ENCODE assay signal across 19 cellular contexts in the genomic region with DNA sequence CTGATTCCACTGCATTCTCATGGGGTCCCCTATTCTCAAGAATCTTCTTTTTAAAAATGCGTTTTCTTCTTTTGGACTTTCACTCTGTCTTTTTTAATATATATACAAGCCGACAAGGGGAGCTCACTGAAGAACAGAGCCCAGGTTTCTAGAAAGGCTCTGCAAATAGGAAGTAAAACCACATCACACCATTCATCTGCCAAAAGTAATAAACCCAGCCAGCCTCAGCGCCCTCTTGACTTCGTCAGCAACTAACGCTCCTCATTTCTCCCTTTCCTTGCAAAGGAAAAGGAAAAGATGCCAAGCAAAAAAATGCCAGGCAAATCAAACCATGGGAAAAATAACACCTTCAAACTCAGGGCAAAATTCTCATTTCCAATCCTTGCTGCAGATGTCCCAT.
"Had no signal": no experiment of that assay in that cellular context is flagged by ENCODE, and none has a peak within 500 bp of the region (broad histone marks: within the 10 kb centered on the region; RNA-seq: fewer than 3 reads in every experiment).

No MANE protein-coding gene starts in this region.

- H3K4me3 Mint-ChIP-seq: activated CD4-positive, alpha-beta T cell treated with anti-CD3 and anti-CD28 coated beads, Interleukin-2, amount 10 ng/mL, durations not matched to agents 24 days and 14 days; activated CD8-positive, alpha-beta T cell treated with anti-CD3 and anti-CD28 coated beads for 36 hours; activated naive CD4-positive, alpha-beta T cell treated with anti-CD3 and anti-CD28 coated beads for 36 hours; activated T-helper 17 cell treated with anti-CD3 and anti-CD28 coated beads, Interleukin-2, amount 50 U/mL, for 72 hours; nephron progenitor cell had no signal

- H3K27ac Mint-ChIP-seq: activated CD4-positive, alpha-beta T cell treated with anti-CD3 and anti-CD28 coated beads, Interleukin-2, amount 10 ng/mL, durations not matched to agents 24 days and 14 days; activated CD8-positive, alpha-beta T cell treated with anti-CD3 and anti-CD28 coated beads for 36 hours; activated naive CD4-positive, alpha-beta T cell treated with anti-CD3 and anti-CD28 coated beads for 36 hours; activated T-helper 17 cell treated with anti-CD3 and anti-CD28 coated beads, Interleukin-2, amount 50 U/mL, for 72 hours; nephron progenitor cell had no signal

- H3K27me3 ChIP-seq: breast epithelium, stomach, testis had no signal

- H3K27me3 Mint-ChIP-seq: activated T-helper 17 cell treated with anti-CD3 and anti-CD28 coated beads, Interleukin-2, amount 50 U/mL, for 72 hours had no signal

- H3K9me3 Mint-ChIP-seq: activated CD4-positive, alpha-beta T cell treated with anti-CD3 and anti-CD28 coated beads, Interleukin-2, amount 10 ng/mL, durations not matched to agents 24 days and 14 days; activated CD8-positive, alpha-beta T cell treated with anti-CD3 and anti-CD28 coated beads for 36 hours; activated naive CD4-positive, alpha-beta T cell treated with anti-CD3 and anti-CD28 coated beads for 36 hours; nephron progenitor cell had no signal

- DNase-seq: activated CD4-positive, alpha-beta T cell treated with anti-CD3 and anti-CD28 coated beads, Interleukin-2, amount 10 ng/mL, durations not matched to agents 24 days and 14 days; activated CD8-positive, alpha-beta T cell treated with anti-CD3 and anti-CD28 coated beads for 36 hours; activated naive CD4-positive, alpha-beta T cell treated with anti-CD3 and anti-CD28 coated beads for 36 hours; activated T-cell treated with anti-CD3 and anti-CD28 coated beads, Interleukin-2, amount 50 U/mL, for 1 hour; erythroblast; midbrain; nephron progenitor cell; nucleus accumbens; right cardiac atrium; small intestine; stimulated activated CD4-positive, alpha-beta T cell treated with anti-CD3 and anti-CD28 coated beads, Interleukin-4, amount 100 ng/mL, for 1 hour; stomach; T1000; testis had no signal

- H3K4me1 ChIP-seq: breast epithelium, testis had no signal

- H3K4me3 ChIP-seq: breast epithelium, coronary artery, lung, stomach, testis had no signal

- H3K27ac ChIP-seq: breast epithelium, coronary artery, stomach, testis had no signal

- H3K36me3 ChIP-seq: breast epithelium, stomach had no signal

- H3K4me1 Mint-ChIP-seq: activated CD4-positive, alpha-beta T cell treated with anti-CD3 and anti-CD28 coated beads, Interleukin-2, amount 10 ng/mL, durations not matched to agents 24 days and 14 days; activated T-helper 17 cell treated with anti-CD3 and anti-CD28 coated beads, Interleukin-2, amount 50 U/mL, for 72 hours; nephron progenitor cell had no signal

- H3K9me3 ChIP-seq: breast epithelium, stomach, testis had no signal

- ATAC-seq: activated CD8-positive, alpha-beta T cell treated with anti-CD3 and anti-CD28 coated beads for 36 hours; activated T-helper 17 cell treated with anti-CD3 and anti-CD28 coated beads, Interleukin-2, amount 50 U/mL, for 72 hours; left lobe of liver; right cardiac atrium had no signal
